Comparison of ENCODE assay signal across 8 cellular contexts in genomic region chr6:142944126-142945066, GRCh38. TPM values are rescaled to one million over a fixed set of nuclear protein-coding genes. Genes with fewer than 3 reads are reported as not detected.
DNase-seq lines count a peak whose midpoint lies in the region; ATAC-seq and TF ChIP-seq lines count a peak whose summit lies in the region.

No MANE protein-coding gene starts in this region.

- peak overlapping the region; percentile 100 for H3K9ac ChIP-seq in fibroblast of lung (ENCODE audit: insufficient read depth, low read length)

- peak overlapping the region; percentile 94 to 100 (median 98) for H3K4me3 Mint-ChIP-seq in naive thymus-derived CD8-positive, alpha-beta T cell
- peak overlapping the region; percentile 92 to 94 for H3K4me3 Mint-ChIP-seq in stimulated activated naive B cell treated with anti-CD40 and anti-IgM and Interleukin-4, amounts not matched to agents 10 μg/mL and 1 μg/mL and 100 μg/mL, for 72 hours

- H3K4me2 ChIP-seq in DOHH2 (ENCODE audit: low read length) (peak overlapping the region; percentile 99), fibroblast of lung (ENCODE audit: extremely low read depth, insufficient read depth, low read length) (peak overlapping the region; percentile 98)

- H3K9me2 ChIP-seq in DOHH2 (replicated peaks; ENCODE audit: control insufficient read depth, low read length) = no peaks in the 10 kb centered on the region

- peak overlapping the region; percentile 97 to 100 (median 100) for H3K27ac Mint-ChIP-seq in naive thymus-derived CD8-positive, alpha-beta T cell
- peak overlapping the region; percentile 99 for H3K27ac Mint-ChIP-seq in stimulated activated naive B cell treated with anti-CD40 and anti-IgM and Interleukin-4, amounts not matched to agents 10 μg/mL and 1 μg/mL and 100 μg/mL, for 72 hours

- peak; percentile 81 to 94 (median 91) for DNase-seq in Peyer's patch
- DNase-seq in activated T-helper 1 cell treated with anti-CD3 and anti-CD28 coated beads, Interleukin-2, amount 50 U/mL, for 16 hours (ENCODE audit: low read depth in 1 of 2, low spot score in 1 of 2) = peak; percentile 73 to 89
- DNase-seq in fibroblast of lung (ENCODE audit: low read depth in 2 of 2) = peak; percentile 94
- peak; percentile 84 to 99 (median 96) for DNase-seq in naive thymus-derived CD8-positive, alpha-beta T cell
- DNase-seq in stimulated activated naive B cell treated with anti-CD40 and anti-IgM and Interleukin-4, amounts not matched to agents 10 μg/mL and 1 μg/mL and 100 μg/mL, for 72 hours = peak; percentile 81

- POLR2A ChIA-PET in naive thymus-derived CD8-positive, alpha-beta T cell (lab: Charles Lee) = interaction anchor here (0.6 to 8.0 kb wide), 26 partner anchors 9 to 198 kb away, joined by 3 to 128 read pairs (median 4); no protein-coding TSS in a partner anchor

- H3K36me3 Mint-ChIP-seq in naive thymus-derived CD8-positive, alpha-beta T cell = peaks cover 2 to 4% (median 2%) of the 10 kb centered on the region in 3 donors
- peaks cover 6 to 8% of the 10 kb centered on the region in 2 donors for H3K36me3 Mint-ChIP-seq in stimulated activated naive B cell treated with anti-CD40 and anti-IgM and Interleukin-4, amounts not matched to agents 10 μg/mL and 1 μg/mL and 100 μg/mL, for 72 hours

- peaks cover 0 to 5% (median 0%) of the 10 kb centered on the region in 9 donors for H3K9me3 Mint-ChIP-seq in naive thymus-derived CD8-positive, alpha-beta T cell
- H3K9me3 Mint-ChIP-seq in stimulated activated naive B cell treated with anti-CD40 and anti-IgM and Interleukin-4, amounts not matched to agents 10 μg/mL and 1 μg/mL and 100 μg/mL, for 72 hours = no peaks in the 10 kb centered on the region

- H3K4me1 Mint-ChIP-seq in naive thymus-derived CD8-positive, alpha-beta T cell = peaks cover 32 to 64% (median 55%) of the 10 kb centered on the region in 4 donors
- peaks cover 21 to 61% of the 10 kb centered on the region in 2 donors for H3K4me1 Mint-ChIP-seq in stimulated activated naive B cell treated with anti-CD40 and anti-IgM and Interleukin-4, amounts not matched to agents 10 μg/mL and 1 μg/mL and 100 μg/mL, for 72 hours

- H3K9me3 ChIP-seq in DOHH2 (ENCODE audit: control insufficient read depth, insufficient read depth, low read length) (no peaks in the 10 kb centered on the region), Peyer's patch (peaks cover 0 to 2% (median 0%) of the 10 kb centered on the region in 4 donors), fibroblast of lung (ENCODE audit: control insufficient read depth, insufficient read depth, low read depth, low read length) (no peaks in the 10 kb centered on the region)

- TF ChIP-seq CTCF in DOHH2 (IDR thresholded peaks at IDR 0.05; ENCODE audit: low read depth, low read length, poor library complexity, severe bottlenecking) (peak; percentile 17), Peyer's patch (IDR thresholded peaks at IDR 0.05) (no peak), fibroblast of lung (conservative IDR thresholded peaks at IDR 0.05 in 1 of 2, IDR thresholded peaks at IDR 0.05 in 1 of 2; ENCODE audit: low read depth in 1 of 2, low read length in 2 of 2) (no peak)

- H3K4me1 ChIP-seq in DOHH2 (ENCODE audit: control insufficient read depth, low read length) (peaks cover 61% of the 10 kb centered on the region), Peyer's patch (peaks cover 0 to 15% (median 4%) of the 10 kb centered on the region in 4 donors), fibroblast of lung (ENCODE audit: control insufficient read depth, extremely low read depth, insufficient read depth, low read length) (peaks cover 7% of the 10 kb centered on the region)

- H2AFZ ChIP-seq in fibroblast of lung (ENCODE audit: low read length) = peak overlapping the region; percentile 10

- TF ChIP-seq POLR2A in Peyer's patch (IDR thresholded peaks at IDR 0.05) = peak; percentile 52 to 63

- H3K27ac ChIP-seq in DOHH2 (ENCODE audit: low read depth, low read length) (peak overlapping the region; percentile 98), Peyer's patch (peak overlapping the region; percentile 97 to 100 (median 98)), fibroblast of lung (ENCODE audit: insufficient read depth, low read length) (peak overlapping the region; percentile 99)

- H3K27me3 Mint-ChIP-seq in naive thymus-derived CD8-positive, alpha-beta T cell = peaks cover 0 to 6% (median 0%) of the 10 kb centered on the region in 5 donors
- no peaks in the 10 kb centered on the region for H3K27me3 Mint-ChIP-seq in stimulated activated naive B cell treated with anti-CD40 and anti-IgM and Interleukin-4, amounts not matched to agents 10 μg/mL and 1 μg/mL and 100 μg/mL, for 72 hours

- H3K4me3 ChIP-seq in DOHH2 (ENCODE audit: low read length) (peak overlapping the region; percentile 94), Peyer's patch (peak overlapping the region; percentile 65 to 93 (median 89)), fibroblast of lung (replicated peaks in 1 of 4; ENCODE audit: control extremely low read depth in 1 of 4, insufficient read depth in 1 of 4, low read depth in 3 of 4, low read length in 4 of 4) (peak overlapping the region; percentile 66 to 95 (median 85))

- peaks cover 6% of the 10 kb centered on the region for H3K36me3 ChIP-seq in DOHH2 (ENCODE audit: control insufficient read depth, low read length)
- H3K36me3 ChIP-seq in Peyer's patch = no peaks in the 10 kb centered on the region
- no peaks in the 10 kb centered on the region for H3K36me3 ChIP-seq in fibroblast of lung (ENCODE audit: control insufficient read depth, insufficient read depth, low read length)

- peaks cover 29% of the 10 kb centered on the region for H3F3A ChIP-seq in DOHH2 (ENCODE audit: control insufficient read depth, insufficient read depth)

- H3K79me2 ChIP-seq in DOHH2 (ENCODE audit: control insufficient read depth, low read length) (peaks cover 51% of the 10 kb centered on the region), fibroblast of lung (ENCODE audit: control insufficient read depth, insufficient read depth, low read length) (peaks cover 56% of the 10 kb centered on the region)

- H3K27me3 ChIP-seq in DOHH2 (ENCODE audit: control insufficient read depth, low read length) (no peaks in the 10 kb centered on the region), Peyer's patch (no peaks in the 10 kb centered on the region), fibroblast of lung (ENCODE audit: control insufficient read depth, insufficient read depth, low read length) (no peaks in the 10 kb centered on the region)

- ATAC-seq in HG02763 (IDR thresholded peaks at IDR 0.05; ENCODE audit: unreplicated experiment) (peak; percentile 5), GM21515 (IDR thresholded peaks at IDR 0.05; ENCODE audit: unreplicated experiment) (no peak)
- peak; percentile 51 to 57 for ATAC-seq in naive thymus-derived CD8-positive, alpha-beta T cell
- ATAC-seq in stimulated activated naive B cell treated with anti-CD40 and anti-IgM and Interleukin-4, amounts not matched to agents 10 μg/mL and 1 μg/mL and 100 μg/mL, for 72 hours (replicated peaks) = peak; percentile 21 to 22

- H4K20me1 ChIP-seq in DOHH2 (ENCODE audit: control insufficient read depth, insufficient read depth, low read depth, low read length) = no peaks in the 10 kb centered on the region
- no peaks in the 10 kb centered on the region for H4K20me1 ChIP-seq in fibroblast of lung (ENCODE audit: control insufficient read depth, extremely low read depth, insufficient read depth, low read length)

RNA-seq across cellular contexts. Expression of gene HIVEP2, which starts 0.6 kb away (rescaled TPM):
- total RNA-seq in Peyer's patch = 10 to 100 TPM; 14.4 to 35.5 (median 19.5) TPM
- total RNA-seq in fibroblast of lung = 14.4 and 15.9 TPM in 2 replicates
- polyA plus RNA-seq in fibroblast of lung = 5.0 and 7.1 TPM in 2 replicates
- polyA plus RNA-seq in fibroblast of lung (2012) = 5.7 and 7.7 TPM in 2 replicates
- 12.5 and 15.3 TPM in 2 replicates for polyA minus RNA-seq in fibroblast of lung (ENCODE audit: low replicate concordance)
- 10 to 100 TPM; 84.8 to 99.2 TPM for total RNA-seq in naive thymus-derived CD8-positive, alpha-beta T cell
- 10 to 100 TPM in 2 of 3 donors, 1 to 10 TPM in 1; 6.5 to 17.1 (median 12.5) TPM for polyA plus RNA-seq in naive thymus-derived CD8-positive, alpha-beta T cell
